Comparison of ENCODE assay signal across 21 cellular contexts in the genomic region with DNA sequence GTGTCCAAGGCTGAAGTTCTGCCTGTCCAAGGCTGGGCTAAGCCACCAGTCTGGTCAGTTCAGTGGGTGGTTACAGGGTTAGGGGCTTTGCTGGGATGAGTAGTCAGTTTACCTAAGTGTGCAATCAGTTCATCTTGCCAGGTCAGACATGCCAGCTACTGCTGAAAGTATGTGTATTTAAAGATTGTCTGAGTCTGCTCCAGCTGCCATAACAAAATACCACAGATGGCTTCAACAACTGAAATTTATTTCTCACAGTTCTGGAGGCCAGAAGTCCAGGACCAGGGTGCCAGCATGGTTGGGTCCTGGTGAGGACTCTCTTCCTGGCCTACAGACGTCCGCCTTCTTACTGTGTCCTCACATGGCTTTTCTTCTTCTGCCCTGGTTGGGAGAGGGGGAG. TPM values are rescaled to one million over a fixed set of nuclear protein-coding genes. Genes with fewer than 3 reads are reported as not detected.
A peak's percentile ranks its signal among the peaks of the same experiment; 100 is the strongest.
DNase-seq lines count a peak whose midpoint lies in the region; FAIRE-seq and TF ChIP-seq lines count a peak whose summit lies in the region.
"Had no signal": no experiment of that assay in that cellular context is flagged by ENCODE, and none has a peak within 500 bp of the region (broad histone marks: within the 10 kb centered on the region; RNA-seq: fewer than 3 reads in every experiment).

No MANE protein-coding gene starts in this region.

- H2BK5ac ChIP-seq in H1 (ENCODE audit: low read depth, low read length) (no peak overlapping the region), trophoblast cell (ENCODE audit: low read depth, low read length, poor library complexity) (peak overlapping the region; percentile 10)

- H2BK20ac ChIP-seq in H1 (ENCODE audit: low read length) = no peak overlapping the region

- H3K4ac ChIP-seq in H1 (replicated peaks; ENCODE audit: insufficient read length, low read depth, low read length) = no peak overlapping the region
- peak overlapping the region; percentile 21 for H3K4ac ChIP-seq in trophoblast cell (ENCODE audit: low read depth, low read length)

- peaks cover 0 to 17% (median 8%) of the 10 kb centered on the region in 4 experiments; a peak in 6 of 7 replicates for H3K4me1 ChIP-seq in H1 (replicated peaks in 1 of 4; ENCODE audit: control insufficient read depth in 3 of 4, insufficient read depth in 4 of 4, low read length in 3 of 4)
- peaks cover 25 to 38% of the 10 kb centered on the region in 2 experiments for H3K4me1 ChIP-seq in trophoblast cell (ENCODE audit: control insufficient read depth in 1 of 2, insufficient read depth in 2 of 2, low read length in 2 of 2)

- H3K79me1 ChIP-seq in H1 (ENCODE audit: low read depth, low read length) (no peaks in the 10 kb centered on the region), trophoblast cell (ENCODE audit: low read length) (peaks cover 40% of the 10 kb centered on the region)

- CTCF ChIA-PET in H1 (lab: Charles Lee; ENCODE audit: partially characterized antibody) = interaction anchor here (1.2 to 1.8 kb wide), 3 partner anchors 7 to 11 kb away, joined by 4 to 7 read pairs (median 5); no protein-coding TSS in a partner anchor

- H3K18ac ChIP-seq in H1 (ENCODE audit: extremely low read depth, low read length) (no peak overlapping the region), trophoblast cell (ENCODE audit: low read length) (no peak overlapping the region)

- H3K9ac ChIP-seq in H1 (replicated peaks in 1 of 4; ENCODE audit: extremely low read depth in 1 of 4, low read depth in 3 of 4, low read length in 3 of 4) (no peak overlapping the region), trophoblast cell (ENCODE audit: low read length) (no peak overlapping the region)

- POLR2A ChIA-PET in H1 (lab: Charles Lee; ENCODE audit: partially characterized antibody) = no interaction called here

- WGBS in H1 (ENCODE audit: extremely low coverage in 1 of 2, insufficient coverage in 1 of 2, insufficient read length in 1 of 2, insufficient replicate concordance in 2 of 2, low coverage in 1 of 2, low lambda C conversion rate in 2 of 2, missing lambda C conversion rate in 1 of 2), 2 experiments = 88% methylated on average over 2 of the region's 2 CpGs; no CpG with 5 or more reads in 1 of the 2 experiments
- WGBS in trophoblast cell (ENCODE audit: extremely low coverage, insufficient coverage, insufficient read length) = no CpG with 5 or more reads among the region's 2 CpGs

- no peak for TF ChIP-seq EP300 in H1 (IDR thresholded peaks at IDR 0.05; ENCODE audit: borderline replicate concordance in 1 of 2, low read depth in 2 of 2, low read length in 2 of 2)

- H3K4me3 ChIP-seq in H1 (ENCODE audit: extremely low read depth in 1 of 4, insufficient read depth in 2 of 4, low read depth in 3 of 4, low read length in 4 of 4) = no peak overlapping the region
- H3K4me3 ChIP-seq in trophoblast cell (ENCODE audit: low read depth, low read length) = no peak overlapping the region
- H3K4me3 ChIP-seq: dorsolateral prefrontal cortex, left lung, tibial nerve had no signal

- H3K27me3 ChIP-seq in H1 (replicated peaks in 1 of 4; ENCODE audit: control insufficient read depth in 3 of 4, extremely low read depth in 1 of 4, insufficient read depth in 3 of 4, low read length in 3 of 4) = peaks cover 0 to 4% (median 0%) of the 10 kb centered on the region in 4 experiments; a peak in 2 of 7 replicates
- H3K27me3 ChIP-seq in trophoblast cell (ENCODE audit: insufficient read depth, low read length) = no peaks in the 10 kb centered on the region
- H3K27me3 ChIP-seq: BE2C, left lung, tibial nerve had no signal

- no peak overlapping the region for H4K12ac ChIP-seq in trophoblast cell (ENCODE audit: low read depth, low read length)

- H2AK5ac ChIP-seq in H1 (ENCODE audit: low read depth, low read length) = no peak overlapping the region
- no peak overlapping the region for H2AK5ac ChIP-seq in trophoblast cell (ENCODE audit: low read length)

- H3K14ac ChIP-seq in H1 (ENCODE audit: insufficient read length) (no peak overlapping the region), trophoblast cell (ENCODE audit: low read length) (peak overlapping the region; percentile 19)

- H4K8ac ChIP-seq in H1 (ENCODE audit: extremely low read depth, insufficient read depth, low read length) (no peak overlapping the region), trophoblast cell (ENCODE audit: low read depth, low read length) (no peak overlapping the region)

- H4K20me1 ChIP-seq in H1 (replicated peaks in 1 of 2; ENCODE audit: control insufficient read depth in 1 of 2, insufficient read depth in 2 of 2, low read length in 2 of 2) = no peaks in the 10 kb centered on the region

- H3K27ac ChIP-seq in H1 (ENCODE audit: low read depth, low read length) = no peak overlapping the region
- H3K27ac ChIP-seq in trophoblast cell (ENCODE audit: low read depth, low read length) = no peak overlapping the region
- H3K27ac ChIP-seq: epithelial cell of prostate, left lung had no signal

- TF ChIP-seq CTCF in H1 (IDR thresholded peaks at IDR 0.05; ENCODE audit: control extremely low read depth in 1 of 3, insufficient read depth in 1 of 3, low read depth in 1 of 3, low read length in 3 of 3) = no peak

- TF ChIP-seq RAD21 in H1 (IDR thresholded peaks at IDR 0.05 in 1 of 2, conservative IDR thresholded peaks at IDR 0.05 in 1 of 2; ENCODE audit: low read depth in 2 of 2, low read length in 2 of 2) = no peak

- H2BK12ac ChIP-seq in H1 (ENCODE audit: low read depth, low read length) (0 out of 2 replicates have a peak overlapping the region, but pooled peaks have one; percentile 17), trophoblast cell (ENCODE audit: low read length) (peak overlapping the region; percentile 66)

- H4K5ac ChIP-seq in H1 (ENCODE audit: insufficient read length, low read depth, low read length) = no peak overlapping the region

- no peak overlapping the region for H2AFZ ChIP-seq in H1 (ENCODE audit: low read length)
- no peak overlapping the region for H2AFZ ChIP-seq in trophoblast cell (ENCODE audit: insufficient read depth, low read length, poor library complexity)

- TF ChIP-seq POLR2A in H1 (IDR thresholded peaks at IDR 0.05; ENCODE audit: control extremely low read depth in 1 of 2, low read depth in 2 of 2, low read length in 2 of 2) = no peak

- DNase-seq in DMS 273 (lab: John Stamatoyannopoulos, UW; ENCODE audit: unreplicated experiment) = peak; percentile 32
- DNase-seq in DMS 273 treated with DMSO at 0.1 percent for 48 hours (lab: John Stamatoyannopoulos, UW) = no peak
- peak; percentile 44 for DNase-seq in M059J (ENCODE audit: low read depth)
- no peak for DNase-seq in H1 (ENCODE audit: low read depth in 1 of 2, low spot score in 2 of 2)
- DNase-seq in trophoblast cell = peak; percentile 93
- no peak for DNase-seq in cortex of kidney (lab: John Stamatoyannopoulos, UW)
- DNase-seq in stimulated activated CD4-positive, alpha-beta T cell treated with anti-CD3 and anti-CD28 coated beads, Interleukin-1b, Interleukin-23, amount 100 ng/mL, for 48 hours = no peak
- DNase-seq in DMS53 treated with DMSO at 0.1 percent for 48 hours (lab: John Stamatoyannopoulos, UW; ENCODE audit: unreplicated experiment) = no peak
- DNase-seq: activated CD4-positive, alpha-beta memory T cell treated with anti-CD3 and anti-CD28 coated beads for 36 hours; activated CD4-positive, CD25-positive, alpha-beta regulatory T cell; activated naive CD8-positive, alpha-beta T cell treated with anti-CD3 and anti-CD28 coated beads, Interleukin-2, amount 10 ng/mL, durations not matched to agents 7 days and 5 days; BE2C; dorsolateral prefrontal cortex; head of caudate nucleus; left lung; stimulated activated CD4-positive, alpha-beta T cell treated with anti-CD3 and anti-CD28 coated beads, Interleukin-4, amount 100 ng/mL, for 24 hours; stimulated activated naive CD8-positive, alpha-beta T cell treated with anti-CD3 and anti-CD28 coated beads, Interleukin-15, amount 100 ng/mL, for 72 hours; SW 1271 had no signal

- no peaks in the 10 kb centered on the region for H3K79me2 ChIP-seq in H1 (ENCODE audit: control insufficient read depth in 1 of 2, insufficient read depth in 2 of 2, low read length in 2 of 2)
- H3K79me2 ChIP-seq in trophoblast cell (ENCODE audit: control insufficient read depth, insufficient read depth, low read length, poor library complexity) = peaks cover 7% of the 10 kb centered on the region

- peaks cover 3% of the 10 kb centered on the region; the same call in 1 of the 2 replicates for H3K23me2 ChIP-seq in H1 (ENCODE audit: low read depth, low read length)

- no peak overlapping the region for H2BK15ac ChIP-seq in H1 (ENCODE audit: low read length)

- H3K56ac ChIP-seq in H1 (replicated peaks; ENCODE audit: insufficient read length, low read depth, low read length) = no peak overlapping the region

- H4K91ac ChIP-seq in H1 (replicated peaks; ENCODE audit: insufficient read length, low read length) (no peak overlapping the region), trophoblast cell (ENCODE audit: low read depth, low read length) (peak overlapping the region; percentile 98)

- H3K23ac ChIP-seq in H1 (ENCODE audit: insufficient read length) (no peak overlapping the region), trophoblast cell (ENCODE audit: low read length) (no peak overlapping the region)

- H3K4me2 ChIP-seq in H1 (ENCODE audit: insufficient read depth in 1 of 2, low read depth in 2 of 2, low read length in 2 of 2) (no peak overlapping the region), trophoblast cell (ENCODE audit: low read length) (no peak overlapping the region)

- FAIRE-seq in H1 (lab: Jason Lieb, UNC) = no peak
- FAIRE-seq: GM18507 had no signal

- H3K9me3 ChIP-seq in H1 (ENCODE audit: insufficient read depth in 2 of 2, low read depth in 1 of 2, low read length in 1 of 2) (no peaks in the 10 kb centered on the region), trophoblast cell (ENCODE audit: insufficient read depth, low read depth, low read length) (no peaks in the 10 kb centered on the region)
- H3K9me3 ChIP-seq: BE2C, left lung, tibial nerve had no signal

- no peaks in the 10 kb centered on the region for H3K36me3 ChIP-seq in H1 (ENCODE audit: control insufficient read depth in 2 of 4, insufficient read depth in 4 of 4, low read length in 3 of 4)
- no peaks in the 10 kb centered on the region for H3K36me3 ChIP-seq in trophoblast cell (ENCODE audit: control insufficient read depth in 1 of 2, insufficient read depth in 2 of 2, low read length in 2 of 2)
- H3K36me3 ChIP-seq: BE2C, left lung, tibial nerve had no signal

- H2BK120ac ChIP-seq in H1 (replicated peaks; ENCODE audit: low read depth, low read length) (no peak overlapping the region), trophoblast cell (ENCODE audit: insufficient read depth, low read length, poor library complexity) (peak overlapping the region; percentile 21)

RNA-seq across cellular contexts. Expression of a gene that starts 52.4 kb away (rescaled TPM):
- 75.0 and 115 TPM in 2 replicates for total RNA-seq in M059J (2014; rRNA removed; shearing (Covaris generic))
- 24.2 TPM in 2 replicates for total RNA-seq in H1 (2021; fragmentation: NEBNext Ultra II Directional; extraction: Animal tissue kit (Norgen Biotek cat#: 25700))
- 11.9 and 14.7 TPM in 2 replicates for polyA plus RNA-seq in H1 (2011; rRNA removed)
- polyA plus RNA-seq in H1 (2011; cell fraction: cytosol; rRNA removed) = 11.5 TPM
- 24.3 TPM for polyA plus RNA-seq in H1 (2011; cell fraction: nucleus; rRNA removed)
- polyA plus RNA-seq in H1 (2012, experiment 1 of 2) = 12.6 to 15.2 TPM (median 13.6 TPM) in 4 replicates
- polyA plus RNA-seq in H1 (2012, experiment 2 of 2) = 7.5 TPM
- 6.6 TPM for polyA plus RNA-seq in H1 (2013, experiment 1 of 2)
- 6.0 TPM for polyA plus RNA-seq in H1 (2013, experiment 2 of 2)
- 54.4 and 72.3 TPM in 2 replicates for polyA minus RNA-seq in H1 (2011; rRNA and poly(A)+ RNA removed)
- 17.2 TPM for polyA minus RNA-seq in H1 (2011; cell fraction: cytosol; rRNA and poly(A)+ RNA removed)
- polyA minus RNA-seq in H1 (2011; cell fraction: nucleus; rRNA and poly(A)+ RNA removed) = 43.9 TPM
- 85.9 and 86.5 TPM in 2 replicates for polyA plus RNA-seq in trophoblast cell (2013)

Comparison
In these comparisons a context has a peak if more than half of its experiments do, and no peak if none do; other contexts are left out.
1. DNase-seq: peak in DMS 273 (single experiment), M059J (single experiment) and trophoblast cell (2 of 2); none in DMS 273 treated with DMSO at 0.1 percent for 48 hours (single experiment), H1 (0 of 2), cortex of kidney (single experiment), stimulated activated CD4-positive, alpha-beta T cell treated with anti-CD3 and anti-CD28 coated beads, Interleukin-1b, Interleukin-23, amount 100 ng/mL, for 48 hours (single experiment) and DMS53 treated with DMSO at 0.1 percent for 48 hours (single experiment).